ENCODE assay signal across 6 cellular contexts in genomic region chr7:107158028-107158427, GRCh38.
"Had no signal": no experiment of that assay in that cellular context is flagged by ENCODE, and none has a peak within 500 bp of the region (broad histone marks: within the 10 kb centered on the region; RNA-seq: fewer than 3 reads in every experiment).

No MANE protein-coding gene starts in this region.

- H3K4me3 ChIP-seq: GM12878 had no signal

- DNase-seq: GDM1, GF-D8 had no signal

- ATAC-seq: GM12878 had no signal

- FAIRE-seq: GM12878, GM12891, GM18507, GM19239 had no signal
